ENCODE assay signal across 8 cellular contexts in genomic region chr1:112614460-112615065, GRCh38. TPM values are rescaled to one million over a fixed set of nuclear protein-coding genes. Genes with fewer than 3 reads are reported as not detected.
DNase-seq lines count a peak whose midpoint lies in the region; ATAC-seq and TF ChIP-seq lines count a peak whose summit lies in the region.

No MANE protein-coding gene starts in this region.

- no peak overlapping the region for H3K27ac ChIP-seq in CD8-positive, alpha-beta T cell (ENCODE audit: low read depth, low read length)

- H3K9me3 ChIP-seq in CD8-positive, alpha-beta T cell (ENCODE audit: low read length): no peaks in the 10 kb centered on the region

- H3K36me3 Mint-ChIP-seq in CD8-positive, alpha-beta T cell: peaks cover 57% of the 10 kb centered on the region
- H3K36me3 Mint-ChIP-seq in HFFc6 (ENCODE audit: low read depth) (0 out of 2 replicates have a peak, but pooled peaks cover 13% of the 10 kb centered on the region), glutamatergic neuron (ENCODE audit: unreplicated experiment) (no peaks in the 10 kb centered on the region)
- peaks cover 30% of the 10 kb centered on the region for H3K36me3 Mint-ChIP-seq in T-helper 2 cell treated with Interferon-gamma antibody and Interleukin-4, amounts not matched to agents 5 μg/mL and 100 μg/mL, for 36 hours (ENCODE audit: low read depth)

- H3K9me3 Mint-ChIP-seq in CD8-positive, alpha-beta T cell: no peaks in the 10 kb centered on the region
- no peaks in the 10 kb centered on the region for H3K9me3 Mint-ChIP-seq in HFFc6
- no peaks in the 10 kb centered on the region for H3K9me3 Mint-ChIP-seq in T-helper 2 cell treated with Interferon-gamma antibody and Interleukin-4, amounts not matched to agents 5 μg/mL and 100 μg/mL, for 36 hours
- peaks cover 9% of the 10 kb centered on the region for H3K9me3 Mint-ChIP-seq in glutamatergic neuron (ENCODE audit: unreplicated experiment)

- H3K27me3 ChIP-seq in CD8-positive, alpha-beta T cell (ENCODE audit: insufficient read depth, low read length): no peaks in the 10 kb centered on the region

- H3K36me3 ChIP-seq in CD8-positive, alpha-beta T cell (ENCODE audit: insufficient read depth, low read length): peaks cover 6% of the 10 kb centered on the region

- intact Hi-C loops in CD8-positive, alpha-beta T cell (cut with DNase I, micrococcal nuclease): loop anchor here (1.0 to 5.0 kb wide), 6 partner anchors 112 to 1313 kb away; partner anchors contain the start of gene HIPK1 (in 1 of the 2)
- intact Hi-C loops in lower leg skin (cut with DNase I; ENCODE audit: low total_unique reads): loop anchor here (10.0 kb wide), 2 partner anchors 110 to 220 kb away; partner anchors contain the start of genes CTTNBP2NL and WNT2B

- H3K4me1 ChIP-seq in CD8-positive, alpha-beta T cell (ENCODE audit: insufficient read depth, low read length): peaks cover 8% of the 10 kb centered on the region

- no peak overlapping the region for H3K4me3 Mint-ChIP-seq in CD8-positive, alpha-beta T cell
- no peak overlapping the region for H3K4me3 Mint-ChIP-seq in HFFc6
- H3K4me3 Mint-ChIP-seq in T-helper 2 cell treated with Interferon-gamma antibody and Interleukin-4, amounts not matched to agents 5 μg/mL and 100 μg/mL, for 36 hours: no peak overlapping the region
- H3K4me3 Mint-ChIP-seq in glutamatergic neuron (ENCODE audit: unreplicated experiment): no peak overlapping the region

- 53 to 58% methylated on average over 6 of the region's 6 CpGs for WGBS in lower leg skin, 2 donors

- no peak for DNase-seq in CD8-positive, alpha-beta T cell
- DNase-seq in HFFc6 (peak; percentile 33), glutamatergic neuron (no peak), mucosa of gallbladder (ENCODE audit: low spot score) (no peak), omental fat pad (ENCODE audit: low spot score) (no peak), lower leg skin (ENCODE audit: low spot score in 2 of 2) (no peak)
- DNase-seq in T-helper 2 cell treated with Interferon-gamma antibody and Interleukin-4, amounts not matched to agents 5 μg/mL and 100 μg/mL, for 36 hours (ENCODE audit: low spot score): no peak

- TF ChIP-seq POLR2A in lower leg skin (IDR thresholded peaks at IDR 0.05): no peak

- POLR2A ChIA-PET in CD8-positive, alpha-beta T cell (lab: Charles Lee): interaction anchor here (0.6 kb wide), 1 partner anchor 11 kb away, joined by 5 read pairs; no protein-coding TSS in a partner anchor

- peak; percentile 60 for TF ChIP-seq CTCF in CD8-positive, alpha-beta T cell (IDR thresholded peaks at IDR 0.05)
- TF ChIP-seq CTCF in HFFc6 (IDR thresholded peaks at IDR 0.05): peak; percentile 84
- TF ChIP-seq CTCF in glutamatergic neuron (IDR thresholded peaks at IDR 0.05; ENCODE audit: partially characterized antibody, unreplicated experiment): peak; percentile 21
- TF ChIP-seq CTCF in omental fat pad (IDR thresholded peaks at IDR 0.05): no peak
- no peak for TF ChIP-seq CTCF in lower leg skin (IDR thresholded peaks at IDR 0.05)

- H3K4me1 Mint-ChIP-seq in CD8-positive, alpha-beta T cell (ENCODE audit: low read depth): peaks cover 12% of the 10 kb centered on the region
- H3K4me1 Mint-ChIP-seq in HFFc6 (ENCODE audit: low read depth): peaks cover 20% of the 10 kb centered on the region
- peaks cover 22% of the 10 kb centered on the region for H3K4me1 Mint-ChIP-seq in T-helper 2 cell treated with Interferon-gamma antibody and Interleukin-4, amounts not matched to agents 5 μg/mL and 100 μg/mL, for 36 hours (ENCODE audit: low read depth)
- H3K4me1 Mint-ChIP-seq in glutamatergic neuron (ENCODE audit: low read depth, unreplicated experiment): peaks cover 3% of the 10 kb centered on the region

- no peaks in the 10 kb centered on the region for H3K27me3 Mint-ChIP-seq in CD8-positive, alpha-beta T cell (ENCODE audit: low read depth)
- H3K27me3 Mint-ChIP-seq in HFFc6 (ENCODE audit: insufficient read depth) (no peaks in the 10 kb centered on the region), glutamatergic neuron (ENCODE audit: unreplicated experiment) (peaks cover 5% of the 10 kb centered on the region)
- no peaks in the 10 kb centered on the region for H3K27me3 Mint-ChIP-seq in T-helper 2 cell treated with Interferon-gamma antibody and Interleukin-4, amounts not matched to agents 5 μg/mL and 100 μg/mL, for 36 hours (ENCODE audit: low read depth)

- H3K27ac Mint-ChIP-seq in CD8-positive, alpha-beta T cell: no peak overlapping the region
- H3K27ac Mint-ChIP-seq in HFFc6 (peak overlapping the region; percentile 44; the same call in 1 of the 2 replicates), glutamatergic neuron (ENCODE audit: unreplicated experiment) (no peak overlapping the region)
- H3K27ac Mint-ChIP-seq in T-helper 2 cell treated with Interferon-gamma antibody and Interleukin-4, amounts not matched to agents 5 μg/mL and 100 μg/mL, for 36 hours: peak overlapping the region; percentile 57

- no peak overlapping the region for H3K4me3 ChIP-seq in CD8-positive, alpha-beta T cell (ENCODE audit: low read depth, low read length)
- no peak overlapping the region for H3K4me3 ChIP-seq in lower leg skin (ENCODE audit: low read depth, poor library complexity, severe bottlenecking)

- no peak for ATAC-seq in CD8-positive, alpha-beta T cell
- no peak for ATAC-seq in omental fat pad (ENCODE audit: low FRiP score)
- ATAC-seq in GM18519 (IDR thresholded peaks at IDR 0.05; ENCODE audit: low FRiP score, unreplicated experiment): no peak

- CTCF ChIA-PET in CD8-positive, alpha-beta T cell (lab: Charles Lee): interaction anchor here (0.6 to 7.1 kb wide), 12 partner anchors 9 to 316 kb away, joined by 3 to 39 read pairs (median 4); partner anchors contain the start of gene PPM1J

RNA-seq across cellular contexts. Expression of gene ST7L, which starts 4.4 kb away (rescaled TPM):
- total RNA-seq in CD8-positive, alpha-beta T cell: 10 to 100 TPM; 23.0 to 25.7 TPM
- 10 to 100 TPM; 20.2 to 24.5 (median 23.7) TPM for total RNA-seq in HFFc6 (2021; fragmentation: NEBNext Ultra II Directional; extraction: Animal tissue kit (Norgen Biotek cat#: 25700))
- total RNA-seq in glutamatergic neuron (ENCODE audit: unreplicated experiment) (28.3 TPM), mucosa of gallbladder (18.8 TPM), omental fat pad (10 to 100 TPM; 19.4 to 29.2 (median 28.2) TPM), lower leg skin (10 to 100 TPM; 13.8 to 25.2 (median 24.4) TPM)

RNA-seq across cellular contexts. Expression of gene CAPZA1, which starts 5.1 kb away (rescaled TPM):
- total RNA-seq in CD8-positive, alpha-beta T cell: 100 to 1,000 TPM; 185 to 196 TPM
- total RNA-seq in HFFc6 (2021; fragmentation: NEBNext Ultra II Directional; extraction: Animal tissue kit (Norgen Biotek cat#: 25700)): 100 to 1,000 TPM; 230 to 293 (median 265) TPM
- total RNA-seq in glutamatergic neuron (ENCODE audit: unreplicated experiment): 149 TPM
- total RNA-seq in mucosa of gallbladder: 97.8 TPM
- total RNA-seq in omental fat pad: 100 to 1,000 TPM; 131 to 236 (median 159) TPM
- 100 to 1,000 TPM; 110 to 170 (median 144) TPM for total RNA-seq in lower leg skin

RNA-seq across cellular contexts. Expression of gene MOV10, which starts 59.9 kb away (rescaled TPM):
- 10 to 100 TPM; 92.4 to 94.7 TPM for total RNA-seq in CD8-positive, alpha-beta T cell
- 10 to 100 TPM; 61.6 to 86.0 (median 83.5) TPM for total RNA-seq in HFFc6 (2021; fragmentation: NEBNext Ultra II Directional; extraction: Animal tissue kit (Norgen Biotek cat#: 25700))
- total RNA-seq in glutamatergic neuron (ENCODE audit: unreplicated experiment): 5.2 TPM
- total RNA-seq in mucosa of gallbladder: 85.7 TPM
- total RNA-seq in omental fat pad: 10 to 100 TPM; 21.7 to 47.1 (median 36.1) TPM
- 100 to 1,000 TPM in 1 of 4 donors, 10 to 100 TPM in 3; 46.2 to 105 (median 56.8) TPM for total RNA-seq in lower leg skin

Comparison
In these comparisons a context has a peak if more than half of its experiments do, and no peak if none do; other contexts are left out.
1. H3K27ac Mint-ChIP-seq: peak in HFFc6 (single experiment) and T-helper 2 cell treated with Interferon-gamma antibody and Interleukin-4, amounts not matched to agents 5 μg/mL and 100 μg/mL, for 36 hours (single experiment); none in CD8-positive, alpha-beta T cell (single experiment) and glutamatergic neuron (single experiment).
2. CTCF ChIP-seq: peak in CD8-positive, alpha-beta T cell (single experiment), HFFc6 (single experiment) and glutamatergic neuron (single experiment); none in omental fat pad (0 of 3) and lower leg skin (0 of 3).